In the genomic region with DNA sequence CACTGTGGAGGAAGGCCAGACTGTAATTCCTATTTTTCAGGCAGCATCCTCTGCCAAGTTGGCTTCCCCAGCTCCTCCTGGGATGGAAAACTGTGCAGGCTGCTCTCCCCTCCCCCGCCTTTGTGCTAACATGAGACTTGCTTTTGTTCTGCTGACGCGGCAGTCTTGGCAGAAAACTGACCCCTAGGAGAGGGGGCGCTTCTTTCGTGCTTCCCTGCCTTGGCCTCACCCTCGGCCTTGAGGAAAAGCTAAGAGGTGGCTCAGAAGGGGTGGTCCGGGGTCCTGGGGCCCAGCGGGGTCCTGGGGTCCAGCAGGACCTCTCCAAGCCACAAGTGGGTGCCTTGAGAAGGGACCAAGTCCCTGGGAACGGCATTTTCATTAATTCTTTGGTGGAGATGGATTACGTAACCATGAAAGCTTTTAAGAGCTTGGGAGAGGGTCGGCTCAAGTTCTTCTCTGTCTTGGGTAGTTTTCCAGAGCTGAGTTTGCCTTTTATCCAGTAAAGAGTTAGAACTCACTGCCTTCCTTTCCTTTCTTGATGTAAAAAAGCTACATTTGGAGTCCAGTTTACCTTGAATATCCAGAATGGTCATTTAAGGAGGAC, we compare ENCODE assay signal across 10 cellular contexts. TPM values are rescaled to one million over a fixed set of nuclear protein-coding genes. Genes with fewer than 3 reads are reported as not detected.
DNase-seq lines count a peak whose midpoint lies in the region; ATAC-seq and TF ChIP-seq lines count a peak whose summit lies in the region.
"Had no signal": no experiment of that assay in that cellular context is flagged by ENCODE, and none has a peak within 500 bp of the region (broad histone marks: within the 10 kb centered on the region; RNA-seq: fewer than 3 reads in every experiment).

No MANE protein-coding gene starts in this region.

- peaks cover 4% of the 10 kb centered on the region for H3K36me3 ChIP-seq in GM23338 (ENCODE audit: insufficient read depth)

- peak overlapping the region; percentile 44 for H3K4me2 ChIP-seq in GM23338

- peaks cover 57% of the 10 kb centered on the region for H3K36me3 Mint-ChIP-seq in GM23338 (ENCODE audit: low read depth)

- H2AFZ ChIP-seq in GM23338: no peak overlapping the region

- H3K27ac ChIP-seq in GM23338 (ENCODE audit: low read depth) (peak overlapping the region; percentile 79), dorsolateral prefrontal cortex (peak overlapping the region; percentile 55 to 95 (median 87))

- no peak overlapping the region for H3K4me3 Mint-ChIP-seq in GM23338
- H3K4me3 Mint-ChIP-seq: activated T-helper 17 cell treated with anti-CD3 and anti-CD28 coated beads, Interleukin-2, amount 50 U/mL, for 72 hours; CD4-positive, alpha-beta T cell had no signal

- H3K9me2 ChIP-seq in GM23338 (ENCODE audit: insufficient read depth): no peaks in the 10 kb centered on the region

- intact Hi-C loops in dorsolateral prefrontal cortex (cut with DNase I): loop anchor here in 1 of 2 donors (2.0 kb wide), 1 partner anchor 14 kb away; no protein-coding TSS in a partner anchor

- H3K27me3 ChIP-seq in GM23338 (ENCODE audit: insufficient read depth) (no peaks in the 10 kb centered on the region), dorsolateral prefrontal cortex (no peaks in the 10 kb centered on the region)

- no peaks in the 10 kb centered on the region; the same call in 1 of the 2 replicates for H3K79me2 ChIP-seq in GM23338 (replicated peaks; ENCODE audit: insufficient read depth)

- TF ChIP-seq CTCF in GM23338 (conservative IDR thresholded peaks at IDR 0.05; ENCODE audit: low read depth in 2 of 2) (no peak), dorsolateral prefrontal cortex (IDR thresholded peaks at IDR 0.05 in 54 of 56, conservative IDR thresholded peaks at IDR 0.05 in 2 of 56; ENCODE audit: low read depth in 1 of 56, partially characterized antibody in 56 of 56) (peak in 28 of 56 donors; percentile 11 to 57 (median 28)), retinal pigment epithelial cell (conservative IDR thresholded peaks at IDR 0.05; ENCODE audit: low read depth, low read length) (no peak)

- peaks cover 4% of the 10 kb centered on the region; the same call in 1 of the 2 replicates for H3F3A ChIP-seq in GM23338 (replicated peaks; ENCODE audit: low read depth)

- H3K4me1 Mint-ChIP-seq in GM23338: peaks cover 52% of the 10 kb centered on the region
- H3K4me1 Mint-ChIP-seq: activated T-helper 17 cell treated with anti-CD3 and anti-CD28 coated beads, Interleukin-2, amount 50 U/mL, for 72 hours had no signal

- DNase-seq in GM23338 (ENCODE audit: low spot score) (peak; percentile 68), dorsolateral prefrontal cortex (peak; percentile 56 to 84 (median 80)), iris pigment epithelial cell (ENCODE audit: low read depth) (peak; percentile 57), retinal pigment epithelial cell (ENCODE audit: low read depth) (peak; percentile 50), NCI-H69 (lab: John Stamatoyannopoulos, UW) (no peak), T-helper 1 cell (no peak), NCI-H524 (lab: John Stamatoyannopoulos, UW) (no peak), RPMI8226 (no peak)
- DNase-seq: CD4-positive, alpha-beta T cell had no signal

- peak; percentile 85 for ATAC-seq in GM23338
- ATAC-seq: activated T-helper 17 cell treated with anti-CD3 and anti-CD28 coated beads, Interleukin-2, amount 50 U/mL, for 72 hours had no signal

- H3K27ac Mint-ChIP-seq in GM23338: peak overlapping the region; percentile 94
- H3K27ac Mint-ChIP-seq: activated T-helper 17 cell treated with anti-CD3 and anti-CD28 coated beads, Interleukin-2, amount 50 U/mL, for 72 hours; CD4-positive, alpha-beta T cell had no signal

- H4K20me1 ChIP-seq in GM23338 (replicated peaks; ENCODE audit: insufficient read depth): 0 out of 2 replicates have a peak, but pooled peaks cover 7% of the 10 kb centered on the region

- H3K9me3 Mint-ChIP-seq in GM23338: peaks cover 2% of the 10 kb centered on the region
- H3K9me3 Mint-ChIP-seq: activated T-helper 17 cell treated with anti-CD3 and anti-CD28 coated beads, Interleukin-2, amount 50 U/mL, for 72 hours; CD4-positive, alpha-beta T cell had no signal

- peaks cover 5% of the 10 kb centered on the region for H3K27me3 Mint-ChIP-seq in GM23338 (ENCODE audit: insufficient read depth, low read depth, poor library complexity)
- H3K27me3 Mint-ChIP-seq: CD4-positive, alpha-beta T cell had no signal

- 0 out of 2 replicates have a peak overlapping the region, but pooled peaks have one; percentile 25 for H3K4me3 ChIP-seq in GM23338
- H3K4me3 ChIP-seq in dorsolateral prefrontal cortex: peak overlapping the region in 16 of 59 donors; percentile 1 to 47 (median 22)
- no peak overlapping the region for H3K4me3 ChIP-seq in retinal pigment epithelial cell (ENCODE audit: low read length)

- H3K4me1 ChIP-seq in GM23338 (ENCODE audit: insufficient read depth): peaks cover 33% of the 10 kb centered on the region

TF ChIP-seq in GM23338, 12 proteins besides CTCF, POLR2A, EP300 and RAD21:
- TF ChIP-seq CREB1 (CRISPR knock-in tag; IDR thresholded peaks at IDR 0.05; ENCODE audit: low read depth): peak; percentile 48
- TF ChIP-seq JUNB (IDR thresholded peaks at IDR 0.05; ENCODE audit: unreplicated experiment): no peak
TF ChIP-seq in GM23338: peak in this region for 1.

RNA-seq across cellular contexts. Expression of gene SH3PXD2B, which starts 51.0 kb away (rescaled TPM):
- total RNA-seq in GM23338 (2014; rRNA removed; shearing (Covaris generic)): 50.1 and 52.5 TPM in 2 replicates
- polyA plus RNA-seq in GM23338 (2016; fragmentation: Nextera tagmentation; extraction: Ambion mirVana): 40.2 and 48.0 TPM in 2 replicates
- 10 to 100 TPM in 119 of 120 experiments, 1 to 10 TPM in 1; 9.2 to 63.2 (median 19.7) TPM for total RNA-seq in dorsolateral prefrontal cortex

Comparison
In these comparisons a context has a peak if more than half of its experiments do, and no peak if none do; other contexts are left out.
1. DNase-seq: peak in GM23338 (single experiment), dorsolateral prefrontal cortex (10 of 10), iris pigment epithelial cell (single experiment) and retinal pigment epithelial cell (single experiment); none in NCI-H69 (single experiment), T-helper 1 cell (0 of 5), NCI-H524 (0 of 2) and RPMI8226 (single experiment).